17 cellular contexts compared by ENCODE assay signal in the genomic region with DNA sequence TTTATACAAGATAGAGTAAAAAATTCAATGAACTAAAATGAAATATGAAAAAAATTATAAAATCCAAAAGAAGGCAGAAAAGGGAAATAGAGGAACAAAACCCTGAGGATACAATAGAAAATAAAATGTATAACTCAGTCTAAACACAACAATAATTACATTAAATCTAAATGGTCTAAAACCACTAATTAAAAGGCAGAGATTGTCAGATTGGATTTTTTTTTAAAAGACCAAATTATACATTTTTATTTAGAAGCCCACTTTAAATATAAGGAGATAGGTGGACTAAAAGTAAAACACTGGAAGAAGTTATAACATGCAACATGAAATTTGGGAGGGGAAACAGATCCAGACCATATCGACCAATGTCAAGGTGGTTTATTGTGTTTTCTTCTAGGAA.
A peak's percentile ranks its signal among the peaks of the same experiment; 100 is the strongest.
DNase-seq lines count a peak whose midpoint lies in the region; FAIRE-seq lines count a peak whose summit lies in the region.
"Had no signal": no experiment of that assay in that cellular context is flagged by ENCODE, and none has a peak within 500 bp of the region (broad histone marks: within the 10 kb centered on the region; RNA-seq: fewer than 3 reads in every experiment).

No MANE protein-coding gene starts in this region.

- FAIRE-seq in G401.6 (lab: Jason Lieb, UNC) (peak; percentile 3), TTC549 (lab: Jason Lieb, UNC) (peak; percentile 84)
- FAIRE-seq: A549, D721Med, GM12892, GM18507 had no signal

- DNase-seq in NK-92 (lab: John Stamatoyannopoulos, UW; ENCODE audit: unreplicated experiment) (no peak), hepatic stellate cell (ENCODE audit: low spot score) (no peak), NCI-H1436 treated with DMSO at 0.1 percent for 48 hours (lab: John Stamatoyannopoulos, UW) (no peak)
- DNase-seq: 8988T; AML-193; Caco-2; Calu3; CD4-positive, alpha-beta T cell; CD8-positive, alpha-beta T cell; DMS79 treated with DMSO at 0.1 percent for 48 hours; GDM1 had no signal
